1 cellular context compared by ENCODE assay signal in genomic region chr17:43369986-43370385, GRCh38.
TF ChIP-seq lines count a peak whose summit lies in the region.

No MANE protein-coding gene starts in this region.

TF ChIP-seq in H1, 55 proteins besides CTCF, POLR2A, EP300 and RAD21 (continued from another document):
- no peak for TF ChIP-seq JUN (IDR thresholded peaks at IDR 0.05; ENCODE audit: low read depth, low read length)
- no peak for TF ChIP-seq NANOG (IDR thresholded peaks at IDR 0.05; ENCODE audit: insufficient read depth, low read depth, low read length, poor library complexity, severe bottlenecking)
- no peak for TF ChIP-seq GABPA (IDR thresholded peaks at IDR 0.05; ENCODE audit: borderline replicate concordance, insufficient read depth, low read length)
- TF ChIP-seq TBP (IDR thresholded peaks at IDR 0.05; ENCODE audit: low read depth, low read length), result no peak
- TF ChIP-seq ASH2L (IDR thresholded peaks at IDR 0.05; ENCODE audit: low read length), result no peak
- TF ChIP-seq SP4 (IDR thresholded peaks at IDR 0.05; ENCODE audit: low read length), result no peak
